Comparison of ENCODE assay signal across 1 cellular context in the genomic region with DNA sequence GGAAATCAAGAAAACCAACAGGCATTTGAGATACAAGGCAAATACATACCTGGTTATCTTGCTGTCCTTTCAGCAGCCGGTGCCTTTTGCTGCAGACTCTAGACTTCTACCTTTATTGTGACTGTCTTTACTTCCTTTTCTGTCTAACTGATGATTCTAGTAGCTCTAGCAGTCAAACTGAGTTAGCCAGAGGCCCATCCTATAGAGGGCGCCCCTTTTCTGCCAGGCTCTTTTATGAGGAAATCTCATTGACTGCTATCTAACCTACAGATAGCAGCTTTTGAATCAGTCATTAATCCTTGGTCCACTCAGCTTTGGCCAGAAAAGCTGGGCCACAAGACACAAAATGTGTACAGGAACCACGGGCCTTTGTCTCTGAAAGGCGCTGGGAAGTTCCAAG.
TF ChIP-seq lines count a peak whose summit lies in the region.

No MANE protein-coding gene starts in this region.

TF ChIP-seq in GM12878, 131 proteins besides CTCF, POLR2A, EP300 and RAD21:
- TF ChIP-seq, protein P1, sequence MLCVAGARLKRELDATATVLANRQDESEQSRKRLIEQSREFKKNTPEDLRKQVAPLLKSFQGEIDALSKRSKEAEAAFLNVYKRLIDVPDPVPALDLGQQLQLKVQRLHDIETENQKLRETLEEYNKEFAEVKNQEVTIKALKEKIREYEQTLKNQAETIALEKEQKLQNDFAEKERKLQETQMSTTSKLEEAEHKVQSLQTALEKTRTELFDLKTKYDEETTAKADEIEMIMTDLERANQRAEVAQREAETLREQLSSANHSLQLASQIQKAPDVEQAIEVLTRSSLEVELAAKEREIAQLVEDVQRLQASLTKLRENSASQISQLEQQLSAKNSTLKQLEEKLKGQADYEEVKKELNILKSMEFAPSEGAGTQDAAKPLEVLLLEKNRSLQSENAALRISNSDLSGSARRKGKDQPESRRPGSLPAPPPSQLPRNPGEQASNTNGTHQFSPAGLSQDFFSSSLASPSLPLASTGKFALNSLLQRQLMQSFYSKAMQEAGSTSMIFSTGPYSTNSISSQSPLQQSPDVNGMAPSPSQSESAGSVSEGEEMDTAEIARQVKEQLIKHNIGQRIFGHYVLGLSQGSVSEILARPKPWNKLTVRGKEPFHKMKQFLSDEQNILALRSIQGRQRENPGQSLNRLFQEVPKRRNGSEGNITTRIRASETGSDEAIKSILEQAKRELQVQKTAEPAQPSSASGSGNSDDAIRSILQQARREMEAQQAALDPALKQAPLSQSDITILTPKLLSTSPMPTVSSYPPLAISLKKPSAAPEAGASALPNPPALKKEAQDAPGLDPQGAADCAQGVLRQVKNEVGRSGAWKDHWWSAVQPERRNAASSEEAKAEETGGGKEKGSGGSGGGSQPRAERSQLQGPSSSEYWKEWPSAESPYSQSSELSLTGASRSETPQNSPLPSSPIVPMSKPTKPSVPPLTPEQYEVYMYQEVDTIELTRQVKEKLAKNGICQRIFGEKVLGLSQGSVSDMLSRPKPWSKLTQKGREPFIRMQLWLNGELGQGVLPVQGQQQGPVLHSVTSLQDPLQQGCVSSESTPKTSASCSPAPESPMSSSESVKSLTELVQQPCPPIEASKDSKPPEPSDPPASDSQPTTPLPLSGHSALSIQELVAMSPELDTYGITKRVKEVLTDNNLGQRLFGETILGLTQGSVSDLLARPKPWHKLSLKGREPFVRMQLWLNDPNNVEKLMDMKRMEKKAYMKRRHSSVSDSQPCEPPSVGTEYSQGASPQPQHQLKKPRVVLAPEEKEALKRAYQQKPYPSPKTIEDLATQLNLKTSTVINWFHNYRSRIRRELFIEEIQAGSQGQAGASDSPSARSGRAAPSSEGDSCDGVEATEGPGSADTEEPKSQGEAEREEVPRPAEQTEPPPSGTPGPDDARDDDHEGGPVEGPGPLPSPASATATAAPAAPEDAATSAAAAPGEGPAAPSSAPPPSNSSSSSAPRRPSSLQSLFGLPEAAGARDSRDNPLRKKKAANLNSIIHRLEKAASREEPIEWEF (IDR thresholded peaks at IDR 0.05; ENCODE audit: insufficient replicate concordance, low read depth, low read length) = no peak
- TF ChIP-seq YY1 (IDR thresholded peaks at IDR 0.05; ENCODE audit: low read depth, low read length) = no peak
- no peak for TF ChIP-seq PML (IDR thresholded peaks at IDR 0.05; ENCODE audit: low read length)
- TF ChIP-seq, protein P2, sequence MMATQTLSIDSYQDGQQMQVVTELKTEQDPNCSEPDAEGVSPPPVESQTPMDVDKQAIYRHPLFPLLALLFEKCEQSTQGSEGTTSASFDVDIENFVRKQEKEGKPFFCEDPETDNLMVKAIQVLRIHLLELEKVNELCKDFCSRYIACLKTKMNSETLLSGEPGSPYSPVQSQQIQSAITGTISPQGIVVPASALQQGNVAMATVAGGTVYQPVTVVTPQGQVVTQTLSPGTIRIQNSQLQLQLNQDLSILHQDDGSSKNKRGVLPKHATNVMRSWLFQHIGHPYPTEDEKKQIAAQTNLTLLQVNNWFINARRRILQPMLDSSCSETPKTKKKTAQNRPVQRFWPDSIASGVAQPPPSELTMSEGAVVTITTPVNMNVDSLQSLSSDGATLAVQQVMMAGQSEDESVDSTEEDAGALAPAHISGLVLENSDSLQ (IDR thresholded peaks at IDR 0.05) = no peak
- TF ChIP-seq, protein P3, sequence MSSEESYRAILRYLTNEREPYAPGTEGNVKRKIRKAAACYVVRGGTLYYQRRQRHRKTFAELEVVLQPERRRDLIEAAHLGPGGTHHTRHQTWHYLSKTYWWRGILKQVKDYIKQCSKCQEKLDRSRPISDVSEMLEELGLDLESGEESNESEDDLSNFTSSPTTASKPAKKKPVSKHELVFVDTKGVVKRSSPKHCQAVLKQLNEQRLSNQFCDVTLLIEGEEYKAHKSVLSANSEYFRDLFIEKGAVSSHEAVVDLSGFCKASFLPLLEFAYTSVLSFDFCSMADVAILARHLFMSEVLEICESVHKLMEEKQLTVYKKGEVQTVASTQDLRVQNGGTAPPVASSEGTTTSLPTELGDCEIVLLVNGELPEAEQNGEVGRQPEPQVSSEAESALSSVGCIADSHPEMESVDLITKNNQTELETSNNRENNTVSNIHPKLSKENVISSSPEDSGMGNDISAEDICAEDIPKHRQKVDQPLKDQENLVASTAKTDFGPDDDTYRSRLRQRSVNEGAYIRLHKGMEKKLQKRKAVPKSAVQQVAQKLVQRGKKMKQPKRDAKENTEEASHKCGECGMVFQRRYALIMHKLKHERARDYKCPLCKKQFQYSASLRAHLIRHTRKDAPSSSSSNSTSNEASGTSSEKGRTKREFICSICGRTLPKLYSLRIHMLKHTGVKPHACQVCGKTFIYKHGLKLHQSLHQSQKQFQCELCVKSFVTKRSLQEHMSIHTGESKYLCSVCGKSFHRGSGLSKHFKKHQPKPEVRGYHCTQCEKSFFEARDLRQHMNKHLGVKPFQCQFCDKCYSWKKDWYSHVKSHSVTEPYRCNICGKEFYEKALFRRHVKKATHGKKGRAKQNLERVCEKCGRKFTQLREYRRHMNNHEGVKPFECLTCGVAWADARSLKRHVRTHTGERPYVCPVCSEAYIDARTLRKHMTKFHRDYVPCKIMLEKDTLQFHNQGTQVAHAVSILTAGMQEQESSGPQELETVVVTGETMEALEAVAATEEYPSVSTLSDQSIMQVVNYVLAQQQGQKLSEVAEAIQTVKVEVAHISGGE (CRISPR knock-in tag; IDR thresholded peaks at IDR 0.05) = no peak
- TF ChIP-seq SMARCA5 (IDR thresholded peaks at IDR 0.05) = no peak
- TF ChIP-seq SMC3 (IDR thresholded peaks at IDR 0.05; ENCODE audit: borderline replicate concordance, low read length) = no peak
- no peak for TF ChIP-seq BHLHE40 (IDR thresholded peaks at IDR 0.05; ENCODE audit: borderline replicate concordance in 1 of 2, low read depth in 2 of 2, low read length in 1 of 2)
- TF ChIP-seq RAD51 (IDR thresholded peaks at IDR 0.05) = no peak
- TF ChIP-seq, protein P4, sequence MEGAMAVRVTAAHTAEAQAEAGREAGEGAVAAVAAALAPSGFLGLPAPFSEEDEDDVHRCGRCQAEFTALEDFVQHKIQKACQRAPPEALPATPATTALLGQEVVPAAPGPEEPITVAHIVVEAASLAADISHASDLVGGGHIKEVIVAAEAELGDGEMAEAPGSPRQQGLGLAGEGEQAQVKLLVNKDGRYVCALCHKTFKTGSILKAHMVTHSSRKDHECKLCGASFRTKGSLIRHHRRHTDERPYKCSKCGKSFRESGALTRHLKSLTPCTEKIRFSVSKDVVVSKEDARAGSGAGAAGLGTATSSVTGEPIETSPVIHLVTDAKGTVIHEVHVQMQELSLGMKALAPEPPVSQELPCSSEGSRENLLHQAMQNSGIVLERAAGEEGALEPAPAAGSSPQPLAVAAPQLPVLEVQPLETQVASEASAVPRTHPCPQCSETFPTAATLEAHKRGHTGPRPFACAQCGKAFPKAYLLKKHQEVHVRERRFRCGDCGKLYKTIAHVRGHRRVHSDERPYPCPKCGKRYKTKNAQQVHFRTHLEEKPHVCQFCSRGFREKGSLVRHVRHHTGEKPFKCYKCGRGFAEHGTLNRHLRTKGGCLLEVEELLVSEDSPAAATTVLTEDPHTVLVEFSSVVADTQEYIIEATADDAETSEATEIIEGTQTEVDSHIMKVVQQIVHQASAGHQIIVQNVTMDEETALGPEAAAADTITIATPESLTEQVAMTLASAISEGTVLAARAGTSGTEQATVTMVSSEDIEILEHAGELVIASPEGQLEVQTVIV (IDR thresholded peaks at IDR 0.05; ENCODE audit: borderline replicate concordance, partially characterized antibody) = no peak
- no peak for TF ChIP-seq CHD2 (IDR thresholded peaks at IDR 0.05; ENCODE audit: borderline replicate concordance, low read depth, low read length)
- no peak for TF ChIP-seq HDAC2 (IDR thresholded peaks at IDR 0.05)
- no peak for TF ChIP-seq NFXL1 (IDR thresholded peaks at IDR 0.05; ENCODE audit: borderline replicate concordance)
- no peak for TF ChIP-seq TARDBP (IDR thresholded peaks at IDR 0.05; ENCODE audit: borderline replicate concordance)
- no peak for TF ChIP-seq NR2F1 (conservative IDR thresholded peaks at IDR 0.05)
- no peak for TF ChIP-seq ZNF207 (IDR thresholded peaks at IDR 0.05; ENCODE audit: borderline replicate concordance)
